ENCODE assay signal across 15 cellular contexts in genomic region chr12:65194949-65195348, GRCh38. TPM values are rescaled to one million over a fixed set of nuclear protein-coding genes. Genes with fewer than 3 reads are reported as not detected.
DNase-seq lines count a peak whose midpoint lies in the region; ATAC-seq and TF ChIP-seq lines count a peak whose summit lies in the region.
"Had no signal": no experiment of that assay in that cellular context is flagged by ENCODE, and none has a peak within 500 bp of the region (broad histone marks: within the 10 kb centered on the region; RNA-seq: fewer than 3 reads in every experiment).

No MANE protein-coding gene starts in this region.

- H3K27me3 ChIP-seq in left ventricle myocardium inferior (ENCODE audit: low read depth) (no peaks in the 10 kb centered on the region), heart right ventricle (no peaks in the 10 kb centered on the region), HUES48 (ENCODE audit: control insufficient read depth, insufficient read depth, low read length) (no peaks in the 10 kb centered on the region), mesendoderm (ENCODE audit: insufficient read depth, low read length, poor library complexity) (no peaks in the 10 kb centered on the region), psoas muscle (ENCODE audit: insufficient read depth in 3 of 3, low read length in 2 of 3) (no peaks in the 10 kb centered on the region)

- intact Hi-C loops in left ventricle myocardium inferior (cut with micrococcal nuclease) (no loop called here), heart right ventricle (cut with DNase I) (no loop called here), psoas muscle (cut with DNase I) (no loop called here)

- ATAC-seq in heart right ventricle: no peak
- no peak for ATAC-seq in psoas muscle

- H3K4me1 ChIP-seq in left ventricle myocardium inferior (peaks cover 42% of the 10 kb centered on the region), heart right ventricle (peaks cover 0 to 41% (median 11%) of the 10 kb centered on the region in 9 donors), HUES48 (ENCODE audit: control insufficient read depth, insufficient read depth, low read length) (peaks cover 18% of the 10 kb centered on the region), mesendoderm (ENCODE audit: control insufficient read depth, low read depth, low read length) (no peaks in the 10 kb centered on the region), psoas muscle (peaks cover 26% of the 10 kb centered on the region)
- H3K4me1 ChIP-seq: Caco-2 had no signal

- H3K9ac ChIP-seq in HUES48 (ENCODE audit: low read depth, low read length) (no peak overlapping the region), mesendoderm (ENCODE audit: low read length) (no peak overlapping the region)

- H3K79me2 ChIP-seq in mesendoderm (ENCODE audit: control insufficient read depth, insufficient read depth, low read length): peaks cover 30% of the 10 kb centered on the region

- no peak overlapping the region for H3K4me2 ChIP-seq in mesendoderm (ENCODE audit: low read length)

- H3K79me1 ChIP-seq in mesendoderm (ENCODE audit: low read length): peaks cover 16% of the 10 kb centered on the region

- H3K4ac ChIP-seq in mesendoderm (ENCODE audit: low read depth, low read length): no peak overlapping the region

- no peak overlapping the region for H2AK5ac ChIP-seq in mesendoderm (ENCODE audit: low read length)

- no peak overlapping the region for H2BK5ac ChIP-seq in mesendoderm (ENCODE audit: low read length)

- H2BK120ac ChIP-seq in mesendoderm (ENCODE audit: low read depth, low read length): no peak overlapping the region

- WGBS in heart right ventricle, 2 donors: 97 to 98% methylated on average over 4 of the region's 4 CpGs
- no CpG with 5 or more reads among the region's 4 CpGs for WGBS in mesendoderm (ENCODE audit: extremely low coverage, insufficient coverage, low lambda C conversion rate)
- WGBS in psoas muscle, 3 donors: 97 to 100% (median 98%) methylated on average over 4 of the region's 4 CpGs

- no peak overlapping the region for H4K5ac ChIP-seq in mesendoderm (ENCODE audit: low read length)

- TF ChIP-seq CTCF in left ventricle myocardium inferior (IDR thresholded peaks at IDR 0.05; ENCODE audit: borderline replicate concordance) (no peak), heart right ventricle (IDR thresholded peaks at IDR 0.05) (no peak), psoas muscle (IDR thresholded peaks at IDR 0.05) (no peak)

- H3K9me3 ChIP-seq in left ventricle myocardium inferior (replicated peaks) (peaks cover 11% of the 10 kb centered on the region), heart right ventricle (peaks cover 0 to 17% (median 6%) of the 10 kb centered on the region in 11 donors), HUES48 (ENCODE audit: control insufficient read depth, insufficient read depth, low read length) (no peaks in the 10 kb centered on the region), psoas muscle (peaks cover 10% of the 10 kb centered on the region)
- H3K9me3 ChIP-seq: Caco-2 had no signal

- H3K56ac ChIP-seq in mesendoderm (ENCODE audit: low read length): no peak overlapping the region

- no peak overlapping the region for H2BK15ac ChIP-seq in mesendoderm (replicated peaks; ENCODE audit: low read depth)

- no peak overlapping the region for H4K8ac ChIP-seq in mesendoderm (ENCODE audit: low read depth, low read length)

- H3K23ac ChIP-seq in mesendoderm (ENCODE audit: low read length): no peak overlapping the region

- H3K4me3 ChIP-seq in left ventricle myocardium inferior: no peak overlapping the region
- H3K4me3 ChIP-seq in heart right ventricle: no peak overlapping the region
- H3K4me3 ChIP-seq in HUES48 (ENCODE audit: low read depth, low read length): no peak overlapping the region
- no peak overlapping the region for H3K4me3 ChIP-seq in mesendoderm (ENCODE audit: low read length)
- no peak overlapping the region for H3K4me3 ChIP-seq in psoas muscle
- H3K4me3 ChIP-seq: K562 had no signal

- H3K18ac ChIP-seq in mesendoderm (ENCODE audit: low read length): peak overlapping the region; percentile 51

- H3K36me3 ChIP-seq in left ventricle myocardium inferior: peaks cover 5% of the 10 kb centered on the region
- H3K36me3 ChIP-seq in heart right ventricle: peaks cover 0 to 9% (median 0%) of the 10 kb centered on the region in 9 donors
- H3K36me3 ChIP-seq in HUES48 (ENCODE audit: control insufficient read depth, insufficient read depth, low read length): no peaks in the 10 kb centered on the region
- H3K36me3 ChIP-seq in mesendoderm (ENCODE audit: control insufficient read depth, insufficient read depth, low read length): no peaks in the 10 kb centered on the region
- H3K36me3 ChIP-seq in psoas muscle (ENCODE audit: insufficient read depth in 1 of 2, low read depth in 1 of 2): no peaks in the 10 kb centered on the region

- H3K27ac ChIP-seq in left ventricle myocardium inferior (replicated peaks) (peak overlapping the region; percentile 77), heart right ventricle (peak overlapping the region in 2 of 10 donors; percentile 62 to 68), HUES48 (ENCODE audit: low read depth, low read length) (peak overlapping the region; percentile 70), mesendoderm (ENCODE audit: low read depth, low read length) (no peak overlapping the region), psoas muscle (no peak overlapping the region)

- DNase-seq in left ventricle myocardium inferior (no peak), heart right ventricle (no peak), mesendoderm (no peak), germinal center (ENCODE audit: low spot score) (no peak), psoas muscle (no peak), nucleus accumbens (lab: John Stamatoyannopoulos, UW) (no peak)
- DNase-seq: 8988T; Caco-2; CD8-positive, alpha-beta memory T cell; DMS53; GOT3; H9 had no signal

- TF ChIP-seq POLR2A in Raji (IDR thresholded peaks at IDR 0.05; ENCODE audit: insufficient read depth, low read depth, low read length): 0 out of 2 replicates have a peak, but pooled peaks have one; percentile 18

RNA-seq across cellular contexts. Expression of gene LEMD3, which starts 25.6 kb away (rescaled TPM):
- total RNA-seq in left ventricle myocardium inferior: 13.5 TPM
- 10 to 100 TPM; 10.1 to 16.3 (median 12.1) TPM for total RNA-seq in heart right ventricle
- 10 to 100 TPM in 1 of 2 donors, 1 to 10 TPM in 1; 4.5 to 11.9 TPM for polyA plus RNA-seq in heart right ventricle
- 17.9 TPM for polyA plus RNA-seq in mesendoderm (2013, experiment 1 of 2)
- 18.3 TPM for polyA plus RNA-seq in mesendoderm (2013, experiment 2 of 2)
- 10 to 100 TPM; 10.4 to 17.1 (median 12.6) TPM for total RNA-seq in psoas muscle
- polyA plus RNA-seq in psoas muscle: 10 to 100 TPM in 1 of 3 donors, 1 to 10 TPM in 2; 5.4 to 10.1 (median 5.8) TPM

Comparison
In these comparisons a context has a peak if more than half of its experiments do, and no peak if none do; other contexts are left out.
1. H3K27ac ChIP-seq: peak in left ventricle myocardium inferior (single experiment) and HUES48 (single experiment); none in mesendoderm (single experiment) and psoas muscle (single experiment).